Comparison of ENCODE assay signal across 7 cellular contexts in the genomic region with DNA sequence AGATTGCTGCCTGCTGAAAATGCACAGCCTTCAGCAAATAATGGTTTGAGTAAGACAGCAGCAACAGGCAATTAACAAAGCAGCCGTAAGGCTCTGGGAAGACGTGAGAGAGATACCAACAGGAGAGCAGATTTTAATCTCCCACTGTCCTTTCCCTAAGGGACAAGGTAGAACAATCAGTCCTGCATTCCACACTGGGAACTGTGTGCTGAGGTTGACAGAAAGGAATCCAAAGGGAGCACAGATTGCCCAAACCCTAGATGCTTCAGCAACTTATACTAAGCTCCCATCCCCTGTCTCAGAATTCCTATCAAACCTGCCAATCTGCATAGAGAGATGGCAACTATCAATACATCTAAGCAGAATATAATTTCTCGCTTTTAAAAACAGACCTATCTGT.
DNase-seq lines count a peak whose midpoint lies in the region; ATAC-seq, FAIRE-seq and TF ChIP-seq lines count a peak whose summit lies in the region.
"Not testable (repeated sequence)": the region's sequence is repeated elsewhere in the genome, so short reads cannot be mapped to it uniquely, and the experiment has no call there.

No MANE protein-coding gene starts in this region.

- H2AK9ac ChIP-seq in IMR-90 (replicated peaks; ENCODE audit: low read depth, low read length, poor library complexity): not testable (repeated sequence)

- not testable (repeated sequence) for H3K27ac Mint-ChIP-seq in GM23338, WTC11

- POLR2A ChIA-PET in IMR-90 (lab: Charles Lee; ENCODE audit: unreplicated experiment); WTC11 (lab: Charles Lee): not testable (repeated sequence)

- H2BK15ac ChIP-seq in IMR-90 (ENCODE audit: low read depth, low read length): not testable (repeated sequence)

- H3K4me2 ChIP-seq in GM23338; IMR-90 (ENCODE audit: low read depth, low read length); keratinocyte (ENCODE audit: control insufficient read depth, extremely low read depth, insufficient read depth, low read depth, low read length): not testable (repeated sequence)

- H3K4me1 ChIP-seq in GM23338 (ENCODE audit: insufficient read depth); IMR-90 (ENCODE audit: control insufficient read depth, insufficient read depth, low read length); RWPE2 (ENCODE audit: insufficient read depth, poor library complexity, severe bottlenecking); keratinocyte (ENCODE audit: control insufficient read depth, extremely low read depth, insufficient read depth, low read length); upper lobe of right lung: not testable (repeated sequence)

- not testable (repeated sequence) for H3K14ac ChIP-seq in IMR-90 (replicated peaks; ENCODE audit: low read depth, low read length)

- H3K36me3 ChIP-seq in GM23338 (ENCODE audit: insufficient read depth); IMR-90 (ENCODE audit: control insufficient read depth, insufficient read depth, low read length); RWPE2 (ENCODE audit: low read depth); keratinocyte (ENCODE audit: control insufficient read depth in 2 of 2, extremely low read depth in 1 of 2, insufficient read depth in 2 of 2, low read length in 2 of 2); upper lobe of right lung: not testable (repeated sequence)

- H3K9me1 ChIP-seq in IMR-90 (ENCODE audit: insufficient read depth, low read length); keratinocyte (ENCODE audit: control insufficient read depth, extremely low read depth, insufficient read depth, low read length): not testable (repeated sequence)

- BruUV-seq in IMR-90 (replicated peaks; lab: Mats Ljungman, UMichigan): not testable (repeated sequence)

- H3K79me2 ChIP-seq in GM23338 (replicated peaks; ENCODE audit: insufficient read depth); keratinocyte (ENCODE audit: control insufficient read depth, insufficient read depth, low read length): not testable (repeated sequence)

- intact Hi-C loops in IMR-90 (cut with micrococcal nuclease); left ventricle myocardium superior (cut with micrococcal nuclease); upper lobe of right lung (cut with DNase I): not testable (repeated sequence)

- not testable (repeated sequence) for H3K9me2 ChIP-seq in GM23338 (ENCODE audit: insufficient read depth)

- not testable (repeated sequence) for TF ChIP-seq RAD21 in IMR-90 (IDR thresholded peaks at IDR 0.05; ENCODE audit: low read length)

- not testable (repeated sequence) for H4K5ac ChIP-seq in IMR-90 (ENCODE audit: low read depth, low read length)

- not testable (repeated sequence) for DNase-seq in GM23338 (ENCODE audit: low spot score); IMR-90; RWPE2 (ENCODE audit: low spot score); WTC11 (ENCODE audit: low spot score); left ventricle myocardium superior; keratinocyte (ENCODE audit: low read depth, low spot score); upper lobe of right lung

- H3K79me1 ChIP-seq in IMR-90 (ENCODE audit: low read depth in 1 of 2, low read length in 2 of 2): not testable (repeated sequence)

- not testable (repeated sequence) for H2AK5ac ChIP-seq in IMR-90 (ENCODE audit: low read depth, low read length)

- not testable (repeated sequence) for H3K4ac ChIP-seq in IMR-90 (ENCODE audit: low read depth, low read length)

- H3K4me1 Mint-ChIP-seq in GM23338, WTC11: not testable (repeated sequence)

- H3F3A ChIP-seq in GM23338 (replicated peaks; ENCODE audit: low read depth): not testable (repeated sequence)

- H3K27me3 Mint-ChIP-seq in GM23338 (ENCODE audit: insufficient read depth, low read depth, poor library complexity); WTC11 (ENCODE audit: low read depth): not testable (repeated sequence)

- not testable (repeated sequence) for H4K91ac ChIP-seq in IMR-90 (ENCODE audit: insufficient read depth, low read depth, low read length)

- not testable (repeated sequence) for H4K8ac ChIP-seq in IMR-90 (ENCODE audit: low read depth in 2 of 2, low read length in 2 of 2)

- H2AFZ ChIP-seq in GM23338; IMR-90 (replicated peaks; ENCODE audit: low read length, poor library complexity); keratinocyte (ENCODE audit: control insufficient read depth, low read length): not testable (repeated sequence)

- not testable (repeated sequence) for H2BK20ac ChIP-seq in IMR-90 (ENCODE audit: low read depth, low read length)

- H3K18ac ChIP-seq in IMR-90 (ENCODE audit: low read depth, low read length): not testable (repeated sequence)

- H3K27me3 ChIP-seq in GM23338 (ENCODE audit: insufficient read depth); IMR-90 (ENCODE audit: control insufficient read depth, insufficient read depth, low read length); RWPE2 (ENCODE audit: insufficient read depth, poor library complexity, severe bottlenecking); keratinocyte (ENCODE audit: control insufficient read depth, extremely low read depth, insufficient read depth, low read length); upper lobe of right lung: not testable (repeated sequence)

- H3K4me3 ChIP-seq in GM23338; IMR-90 (ENCODE audit: insufficient read depth, low read depth, low read length); RWPE2 (ENCODE audit: severe bottlenecking); keratinocyte (ENCODE audit: control insufficient read depth in 2 of 3, extremely low read depth in 1 of 3, insufficient read depth in 2 of 3, low read depth in 1 of 3, low read length in 3 of 3); upper lobe of right lung: not testable (repeated sequence)

- TF ChIP-seq POLR2A in IMR-90 (IDR thresholded peaks at IDR 0.05; ENCODE audit: low read depth, low read length): not testable (repeated sequence)

- H4K20me1 ChIP-seq in GM23338 (replicated peaks; ENCODE audit: insufficient read depth); IMR-90 (ENCODE audit: insufficient read depth, low read length); keratinocyte (ENCODE audit: control insufficient read depth, extremely low read depth, insufficient read depth, low read length): not testable (repeated sequence)

- H3K9me3 Mint-ChIP-seq in GM23338, WTC11: not testable (repeated sequence)

- dilution Hi-C loops in IMR-90 (cut with HindIII; ENCODE audit: low sequenced_read_pairs, unreplicated experiment); keratinocyte (cut with MboI; ENCODE audit: extremely low pct_ligation_motif_present, low sequenced_read_pairs): not testable (repeated sequence)

- H3K23ac ChIP-seq in IMR-90 (ENCODE audit: low read depth, low read length): not testable (repeated sequence)

- H3K9ac ChIP-seq in IMR-90 (ENCODE audit: low read depth, low read length); keratinocyte (ENCODE audit: control insufficient read depth, extremely low read depth, insufficient read depth, low read length): not testable (repeated sequence)

- H2BK120ac ChIP-seq in IMR-90 (ENCODE audit: low read depth, low read length): not testable (repeated sequence)

- H3K56ac ChIP-seq in IMR-90 (ENCODE audit: extremely low read depth, insufficient read depth, low read length): not testable (repeated sequence)

- not testable (repeated sequence) for H3K36me3 Mint-ChIP-seq in GM23338 (ENCODE audit: low read depth); WTC11

- peak; percentile 69 for FAIRE-seq in keratinocyte (lab: Jason Lieb, UNC)

- not testable (repeated sequence) for H2BK5ac ChIP-seq in IMR-90 (ENCODE audit: low read depth, low read length, poor library complexity, severe bottlenecking)

- H3K9me3 ChIP-seq in IMR-90 (ENCODE audit: control insufficient read depth, insufficient read depth, low read length); RWPE2 (ENCODE audit: severe bottlenecking); keratinocyte (ENCODE audit: control insufficient read depth, low read depth, low read length); upper lobe of right lung: not testable (repeated sequence)

- H3K27ac ChIP-seq in GM23338 (ENCODE audit: low read depth); IMR-90 (ENCODE audit: insufficient read depth, low read length); RWPE2 (ENCODE audit: poor library complexity, severe bottlenecking); keratinocyte (ENCODE audit: control insufficient read depth, insufficient read depth, low read length); upper lobe of right lung: not testable (repeated sequence)

- ATAC-seq in GM23338: peak; percentile 85
- peak; percentile 61 for ATAC-seq in IMR-90 (ENCODE audit: low read depth)
- peak; percentile 38; the same call in 1 of the 3 replicates for ATAC-seq in RWPE2 (ENCODE audit: low read depth)
- ATAC-seq in WTC11: peak; percentile 73
- peak; percentile 39 for ATAC-seq in left ventricle myocardium superior
- ATAC-seq in upper lobe of right lung: peak; percentile 58

- in situ Hi-C loops in IMR-90 (cut with MboI; ENCODE audit: low sequenced_read_pairs): not testable (repeated sequence)

- WGBS in IMR-90 (ENCODE audit: extremely low coverage in 2 of 2, insufficient read length in 1 of 2), 2 experiments: no CpG with 5 or more reads among the region's 3 CpGs

- CTCF ChIA-PET in IMR-90 (lab: Yijun Ruan, JAX); WTC11 (lab: Charles Lee): not testable (repeated sequence)

- TF ChIP-seq CTCF in GM23338 (conservative IDR thresholded peaks at IDR 0.05; ENCODE audit: low read depth in 2 of 2); IMR-90 (conservative IDR thresholded peaks at IDR 0.05; ENCODE audit: low read depth, low read length); RWPE2 (IDR thresholded peaks at IDR 0.05; ENCODE audit: poor library complexity, severe bottlenecking); WTC11 (IDR thresholded peaks at IDR 0.05); keratinocyte (optimal IDR thresholded peaks at IDR 0.05 in 1 of 3, IDR thresholded peaks at IDR 0.05 in 1 of 3, conservative IDR thresholded peaks at IDR 0.05 in 1 of 3; ENCODE audit: extremely low read depth in 1 of 3, insufficient read depth in 2 of 3, low read length in 3 of 3); upper lobe of right lung (IDR thresholded peaks at IDR 0.05): not testable (repeated sequence)

- not testable (repeated sequence) for H3K4me3 Mint-ChIP-seq in GM23338, WTC11
